8 cellular contexts compared by ENCODE assay signal in genomic region chr11:46238967-46239800, GRCh38. TPM values are rescaled to one million over a fixed set of nuclear protein-coding genes. Genes with fewer than 3 reads are reported as not detected.
A peak's percentile ranks its signal among the peaks of the same experiment; 100 is the strongest.
DNase-seq lines count a peak whose midpoint lies in the region; ATAC-seq and TF ChIP-seq lines count a peak whose summit lies in the region.

No MANE protein-coding gene starts in this region.

- intact Hi-C loops in HCT116 (cut with micrococcal nuclease) (loop anchor here (1.0 to 5.0 kb wide), 3 partner anchors 76 to 378 kb away; partner anchors contain the start of genes ATG13, HARBI1 and PHF21A), left ventricle myocardium inferior (cut with micrococcal nuclease) (no loop called here), prostate gland (cut with DNase I) (loop anchor here (1.0 kb wide), 1 partner anchor 69 kb away; no protein-coding TSS in a partner anchor), upper lobe of right lung (cut with DNase I) (no loop called here)

- H3K9me2 ChIP-seq in HCT116 (ENCODE audit: insufficient read depth): no peaks in the 10 kb centered on the region

- peak in 2 of 3 experiments; percentile 90 to 98; a peak in 4 of 6 replicates for TF ChIP-seq CTCF in HCT116 (IDR thresholded peaks at IDR 0.05 in 2 of 3, conservative IDR thresholded peaks at IDR 0.05 in 1 of 3; ENCODE audit: borderline replicate concordance in 1 of 3, insufficient read depth in 1 of 3, low read depth in 2 of 3, low read length in 2 of 3)
- peak; percentile 99 for TF ChIP-seq CTCF in left ventricle myocardium inferior (IDR thresholded peaks at IDR 0.05; ENCODE audit: borderline replicate concordance)
- peak; percentile 97 to 98 (median 98) for TF ChIP-seq CTCF in prostate gland (IDR thresholded peaks at IDR 0.05)
- TF ChIP-seq CTCF in upper lobe of right lung (IDR thresholded peaks at IDR 0.05): peak; percentile 99

- RAD21 ChIA-PET in HCT116 (lab: Charles Lee; ENCODE audit: low non-redundant PET in 1 of 2, low total read pairs in 2 of 2, uncharacterized antibody in 2 of 2, unreplicated experiment in 2 of 2): interaction anchor here (0.7 to 1.6 kb wide), 3 partner anchors 70 to 76 kb away, joined by 3 to 4 read pairs (median 3); no protein-coding TSS in a partner anchor

- TF ChIP-seq POLR2A in HCT116 (IDR thresholded peaks at IDR 0.05; ENCODE audit: borderline replicate concordance, extremely low read depth, insufficient read depth, insufficient read length) (no peak), prostate gland (IDR thresholded peaks at IDR 0.05) (no peak)

- peak overlapping the region; percentile 85 for H3K4me2 ChIP-seq in HCT116 (ENCODE audit: low read length)

- TF ChIP-seq RAD21 in HCT116 (IDR thresholded peaks at IDR 0.05; ENCODE audit: low read depth): no peak

- H3K9me3 ChIP-seq in HCT116 (ENCODE audit: control insufficient read depth in 1 of 2, insufficient read depth in 1 of 2, low read depth in 1 of 2, low read length in 2 of 2) (no peaks in the 10 kb centered on the region), left ventricle myocardium inferior (replicated peaks) (peaks cover 6% of the 10 kb centered on the region), prostate gland (no peaks in the 10 kb centered on the region), upper lobe of right lung (no peaks in the 10 kb centered on the region)

- H3K36me3 ChIP-seq in HCT116 (ENCODE audit: control insufficient read depth in 1 of 2, insufficient read depth in 2 of 2, low read length in 2 of 2) (no peaks in the 10 kb centered on the region), left ventricle myocardium inferior (no peaks in the 10 kb centered on the region), prostate gland (no peaks in the 10 kb centered on the region), upper lobe of right lung (no peaks in the 10 kb centered on the region)

- H4K20me1 ChIP-seq in HCT116 (ENCODE audit: insufficient read depth): no peaks in the 10 kb centered on the region

- peak overlapping the region; percentile 60 for H3K9ac ChIP-seq in HCT116 (ENCODE audit: low read length)

- H2AFZ ChIP-seq in HCT116 (ENCODE audit: low read depth, low read length, poor library complexity, severe bottlenecking): peak overlapping the region; percentile 10

- WGBS in prostate gland: 12% methylated on average over 36 of the region's 46 CpGs

- ATAC-seq in HCT116 (peak; percentile 70), upper lobe of right lung (peak; percentile 90)

- no TSS peak for BruUV-seq in HCT116 (replicated peaks; lab: Mats Ljungman, UMichigan)

- in situ Hi-C loops in G401 (cut with HindIII; ENCODE audit: low sequenced_read_pairs): no loop called here

- H3K27me3 ChIP-seq in HCT116 (ENCODE audit: insufficient read depth, low read length): no peaks in the 10 kb centered on the region
- no peaks in the 10 kb centered on the region for H3K27me3 ChIP-seq in left ventricle myocardium inferior (ENCODE audit: low read depth)
- H3K27me3 ChIP-seq in prostate gland (replicated peaks; ENCODE audit: insufficient read depth): no peaks in the 10 kb centered on the region
- H3K27me3 ChIP-seq in upper lobe of right lung: no peaks in the 10 kb centered on the region

- CTCF ChIA-PET in HCT116 (lab: Charles Lee): interaction anchor here (0.6 to 5.1 kb wide), 9 partner anchors 10 to 380 kb away, joined by 3 to 56 read pairs (median 5); partner anchors contain the start of gene DGKZ

- DNase-seq in G401 (ENCODE audit: low spot score) (peak; percentile 76), HCT116 (ENCODE audit: low read depth, low spot score) (peak; percentile 62), NAMALWA (ENCODE audit: low spot score) (peak; percentile 86), T-helper 1 cell (peak; percentile 50 to 86 (median 72)), amniotic stem cell (lab: John Stamatoyannopoulos, UW) (peak; percentile 78), left ventricle myocardium inferior (peak; percentile 87), prostate gland (ENCODE audit: low spot score) (peak; percentile 73), upper lobe of right lung (peak; percentile 93)

- POLR2A ChIA-PET in HCT116 (lab: Charles Lee): interaction anchor here (0.7 to 2.8 kb wide), 4 partner anchors 71 to 321 kb away, joined by 3 to 10 read pairs (median 3); no protein-coding TSS in a partner anchor

- H3K4me3 ChIP-seq in HCT116 (replicated peaks in 1 of 2; ENCODE audit: low read depth in 1 of 2, low read length in 2 of 2) (peak overlapping the region; percentile 53 to 59), left ventricle myocardium inferior (peak overlapping the region; percentile 70), prostate gland (peak overlapping the region in 1 of 2 donors; percentile 48), upper lobe of right lung (peak overlapping the region; percentile 55)

- H3K27ac ChIP-seq in HCT116 (ENCODE audit: low read depth, low read length) (peak overlapping the region; percentile 70; the same call in 1 of the 2 replicates), left ventricle myocardium inferior (replicated peaks) (peak overlapping the region; percentile 96), prostate gland (peak overlapping the region; percentile 5 to 70), upper lobe of right lung (peak overlapping the region; percentile 82)

- H3K79me2 ChIP-seq in HCT116 (ENCODE audit: insufficient read depth, low read length): no peaks in the 10 kb centered on the region

- H3K4me1 ChIP-seq in HCT116 (ENCODE audit: control insufficient read depth in 1 of 2, insufficient read depth in 2 of 2, low read length in 2 of 2) (peaks cover 32 to 68% of the 10 kb centered on the region in 2 experiments), left ventricle myocardium inferior (peaks cover 49% of the 10 kb centered on the region), prostate gland (replicated peaks) (peaks cover 6% of the 10 kb centered on the region), upper lobe of right lung (peaks cover 42% of the 10 kb centered on the region)

TF ChIP-seq in HCT116, 20 proteins besides CTCF, POLR2A, EP300 and RAD21:
- no peak for TF ChIP-seq REST (IDR thresholded peaks at IDR 0.05; ENCODE audit: low read depth)
- TF ChIP-seq TCF7L2 (IDR thresholded peaks at IDR 0.05; ENCODE audit: borderline replicate concordance, extremely low read depth, insufficient read depth, insufficient read length): no peak
- TF ChIP-seq CEBPB (IDR thresholded peaks at IDR 0.05; ENCODE audit: low read depth): no peak
- no peak for TF ChIP-seq EZH2phosphoT487 (IDR thresholded peaks at IDR 0.05; ENCODE audit: borderline replicate concordance)
- peak; percentile 48 for TF ChIP-seq POLR2AphosphoS5 (IDR thresholded peaks at IDR 0.05; ENCODE audit: low read depth, low read length)
- no peak for TF ChIP-seq SP1 (IDR thresholded peaks at IDR 0.05; ENCODE audit: low read depth)
- TF ChIP-seq FOSL1 (IDR thresholded peaks at IDR 0.05; ENCODE audit: low read depth): no peak
- TF ChIP-seq YY1 (IDR thresholded peaks at IDR 0.05; ENCODE audit: extremely low read depth, insufficient replicate concordance, low read depth, low read length): peak; percentile 35
- TF ChIP-seq ATF3 (IDR thresholded peaks at IDR 0.05): no peak
- TF ChIP-seq ZNF274 (IDR thresholded peaks at IDR 0.05; ENCODE audit: low read depth, low read length): no peak
- no peak for TF ChIP-seq EZH2 (IDR thresholded peaks at IDR 0.05)

RNA-seq across cellular contexts. Expression of gene CREB3L1, which starts 38.3 kb away (rescaled TPM):
- 2.4 and 7.2 TPM in 2 replicates for total RNA-seq in G401 (2014; rRNA removed; shearing (Covaris generic))
- total RNA-seq in HCT116 (2021; ENCODE audit: unreplicated experiment): 0.37 TPM
- 0.29 and 0.30 TPM in 2 replicates for polyA plus RNA-seq in HCT116 (2012)
- total RNA-seq in left ventricle myocardium inferior: 40.9 TPM
- total RNA-seq in prostate gland: 10 to 100 TPM; 41.0 to 47.0 TPM
- total RNA-seq in upper lobe of right lung: 47.4 TPM

Comparison
In these comparisons a context has a peak if more than half of its experiments do, and no peak if none do; other contexts are left out.
1. H3K27ac ChIP-seq: peak in every context shown above with its lines; median percentile 96 in left ventricle myocardium inferior; 82 in upper lobe of right lung; 70 in HCT116; 38 in prostate gland.
2. intact Hi-C loops: an anchor here in HCT116 (1.0 to 5.0 kb wide) and prostate gland (1.0 kb wide); none called in left ventricle myocardium inferior and upper lobe of right lung.